12 cellular contexts compared by ENCODE assay signal in genomic region chr17:70110443-70110880, GRCh38. TPM values are rescaled to one million over a fixed set of nuclear protein-coding genes. Genes with fewer than 3 reads are reported as not detected.
A peak's percentile ranks its signal among the peaks of the same experiment; 100 is the strongest.
DNase-seq lines count a peak whose midpoint lies in the region; ATAC-seq and TF ChIP-seq lines count a peak whose summit lies in the region.
"Had no signal": no experiment of that assay in that cellular context is flagged by ENCODE, and none has a peak within 500 bp of the region (broad histone marks: within the 10 kb centered on the region; RNA-seq: fewer than 3 reads in every experiment).

No MANE protein-coding gene starts in this region.

- no peaks in the 10 kb centered on the region for H3K27me3 ChIP-seq in GM23338 (ENCODE audit: insufficient read depth)
- H3K27me3 ChIP-seq in WERI-Rb-1 (ENCODE audit: insufficient read depth, low read depth, severe bottlenecking): no peaks in the 10 kb centered on the region
- H3K27me3 ChIP-seq in gastroesophageal sphincter: no peaks in the 10 kb centered on the region
- no peaks in the 10 kb centered on the region for H3K27me3 ChIP-seq in dorsolateral prefrontal cortex
- H3K27me3 ChIP-seq: BLaER1, pancreas had no signal

- no peak for ATAC-seq in GM23338
- ATAC-seq in gastroesophageal sphincter: peak; percentile 57
- ATAC-seq: pancreas had no signal

- intact Hi-C loops in dorsolateral prefrontal cortex (cut with DNase I): no loop called here

- no peak for TF ChIP-seq CTCF in GM23338 (conservative IDR thresholded peaks at IDR 0.05; ENCODE audit: low read depth in 2 of 2)
- TF ChIP-seq CTCF in WERI-Rb-1 (IDR thresholded peaks at IDR 0.05; ENCODE audit: low read depth, low read length): no peak
- no peak for TF ChIP-seq CTCF in gastroesophageal sphincter (IDR thresholded peaks at IDR 0.05)
- no peak for TF ChIP-seq CTCF in retinal pigment epithelial cell (conservative IDR thresholded peaks at IDR 0.05; ENCODE audit: low read depth, low read length)
- TF ChIP-seq CTCF in dorsolateral prefrontal cortex (IDR thresholded peaks at IDR 0.05 in 54 of 56, conservative IDR thresholded peaks at IDR 0.05 in 2 of 56; ENCODE audit: low read depth in 1 of 56, partially characterized antibody in 56 of 56): no peak

- no peaks in the 10 kb centered on the region for H3K4me1 ChIP-seq in GM23338 (ENCODE audit: insufficient read depth)
- H3K4me1 ChIP-seq in gastroesophageal sphincter: peaks cover 0 to 37% (median 4%) of the 10 kb centered on the region in 3 donors
- H3K4me1 ChIP-seq: pancreas had no signal

- H3K79me2 ChIP-seq in GM23338 (replicated peaks; ENCODE audit: insufficient read depth): no peaks in the 10 kb centered on the region

- DNase-seq in GM23338 (ENCODE audit: low spot score): no peak
- peak; percentile 75 for DNase-seq in WERI-Rb-1
- peak; percentile 93 for DNase-seq in retinal pigment epithelial cell (ENCODE audit: low read depth)
- DNase-seq in DMS53 treated with DMSO at 0.1 percent for 48 hours (lab: John Stamatoyannopoulos, UW; ENCODE audit: unreplicated experiment): no peak
- DNase-seq in activated CD8-positive, alpha-beta memory T cell treated with anti-CD3 and anti-CD28 coated beads, Interleukin-2, amount 50 U/mL, for 48 hours: no peak
- DNase-seq in dorsolateral prefrontal cortex: no peak
- no peak for DNase-seq in activated gamma-delta T cell (lab: John Stamatoyannopoulos, UW)
- DNase-seq: activated naive CD8-positive, alpha-beta T cell treated with anti-CD3 and anti-CD28 coated beads for 36 hours; pancreas had no signal

- H3K4me3 ChIP-seq in GM23338: no peak overlapping the region
- H3K4me3 ChIP-seq in WERI-Rb-1 (ENCODE audit: low read depth, low read length): peak overlapping the region; percentile 32
- no peak overlapping the region for H3K4me3 ChIP-seq in gastroesophageal sphincter
- no peak overlapping the region for H3K4me3 ChIP-seq in retinal pigment epithelial cell (ENCODE audit: low read length)
- no peak overlapping the region for H3K4me3 ChIP-seq in dorsolateral prefrontal cortex
- H3K4me3 ChIP-seq: BLaER1, pancreas had no signal

- TF ChIP-seq POLR2A in gastroesophageal sphincter (IDR thresholded peaks at IDR 0.05): no peak

- no peaks in the 10 kb centered on the region for H4K20me1 ChIP-seq in GM23338 (replicated peaks; ENCODE audit: insufficient read depth)
- H4K20me1 ChIP-seq: BLaER1 had no signal

- H2AFZ ChIP-seq in GM23338: no peak overlapping the region

- H3K9me3 ChIP-seq in WERI-Rb-1 (ENCODE audit: severe bottlenecking): peaks cover 12% of the 10 kb centered on the region
- no peaks in the 10 kb centered on the region for H3K9me3 ChIP-seq in gastroesophageal sphincter
- H3K9me3 ChIP-seq: pancreas had no signal

- no peak overlapping the region for H3K4me3 Mint-ChIP-seq in GM23338
- H3K4me3 Mint-ChIP-seq: activated naive CD8-positive, alpha-beta T cell treated with anti-CD3 and anti-CD28 coated beads for 36 hours; stimulated activated naive CD8-positive, alpha-beta T cell treated with anti-CD3 and anti-CD28 coated beads, Interleukin-15, Interleukin-2, amounts not matched to agents 100 ng/mL and 50 ng/mL, for 24 hours had no signal

- no peak overlapping the region for H3K4me2 ChIP-seq in GM23338
- H3K4me2 ChIP-seq: BLaER1 had no signal

- no peaks in the 10 kb centered on the region for H3K27me3 Mint-ChIP-seq in GM23338 (ENCODE audit: insufficient read depth, low read depth, poor library complexity)

- TF ChIP-seq EP300 in gastroesophageal sphincter (IDR thresholded peaks at IDR 0.05): no peak

- 40 to 70% methylated on average over 1 to 5 of the region's 7 CpGs for WGBS in gastroesophageal sphincter (ENCODE audit: low coverage in 1 of 2), 2 donors

- H3K36me3 ChIP-seq in GM23338 (ENCODE audit: insufficient read depth): no peaks in the 10 kb centered on the region
- H3K36me3 ChIP-seq in WERI-Rb-1: no peaks in the 10 kb centered on the region
- H3K36me3 ChIP-seq in gastroesophageal sphincter: no peaks in the 10 kb centered on the region
- H3K36me3 ChIP-seq: pancreas had no signal

- H3K4me1 Mint-ChIP-seq in GM23338: no peaks in the 10 kb centered on the region
- H3K4me1 Mint-ChIP-seq: activated naive CD8-positive, alpha-beta T cell treated with anti-CD3 and anti-CD28 coated beads for 36 hours had no signal

- H3K27ac Mint-ChIP-seq in GM23338: 0 out of 2 replicates have a peak overlapping the region, but pooled peaks have one; percentile 1
- H3K27ac Mint-ChIP-seq: activated naive CD8-positive, alpha-beta T cell treated with anti-CD3 and anti-CD28 coated beads for 36 hours; stimulated activated naive CD8-positive, alpha-beta T cell treated with anti-CD3 and anti-CD28 coated beads, Interleukin-15, Interleukin-2, amounts not matched to agents 100 ng/mL and 50 ng/mL, for 24 hours had no signal

- no peaks in the 10 kb centered on the region for H3F3A ChIP-seq in GM23338 (replicated peaks; ENCODE audit: low read depth)

- H3K9me3 Mint-ChIP-seq in GM23338: no peaks in the 10 kb centered on the region
- H3K9me3 Mint-ChIP-seq: activated naive CD8-positive, alpha-beta T cell treated with anti-CD3 and anti-CD28 coated beads for 36 hours had no signal

- H3K36me3 Mint-ChIP-seq in GM23338 (ENCODE audit: low read depth): no peaks in the 10 kb centered on the region
- H3K36me3 Mint-ChIP-seq: activated naive CD8-positive, alpha-beta T cell treated with anti-CD3 and anti-CD28 coated beads for 36 hours had no signal

- H3K27ac ChIP-seq in GM23338 (ENCODE audit: low read depth) (no peak overlapping the region), WERI-Rb-1 (peak overlapping the region; percentile 73), gastroesophageal sphincter (peak overlapping the region in 2 of 4 donors; percentile 6 to 46), dorsolateral prefrontal cortex (peak overlapping the region in 3 of 59 donors; percentile 6 to 40 (median 38))
- H3K27ac ChIP-seq: BLaER1, pancreas had no signal

- H3K9me2 ChIP-seq in GM23338 (ENCODE audit: insufficient read depth): no peaks in the 10 kb centered on the region

TF ChIP-seq in GM23338, 12 proteins besides CTCF, POLR2A, EP300 and RAD21:
- no peak for TF ChIP-seq ZNF114 (CRISPR knock-in tag; IDR thresholded peaks at IDR 0.05)
- TF ChIP-seq POLR2AphosphoS5 (IDR thresholded peaks at IDR 0.05; ENCODE audit: low read depth): no peak

RNA-seq across cellular contexts. Expression of gene KCNJ16, which starts 35.4 kb away (rescaled TPM):
- total RNA-seq in GM23338 (2014; rRNA removed; shearing (Covaris generic)): not detected in 2 replicates
- polyA plus RNA-seq in GM23338 (2016; fragmentation: Nextera tagmentation; extraction: Ambion mirVana): not detected in 2 replicates
- total RNA-seq in gastroesophageal sphincter (under 1 TPM in 2 of 4 donors, not detected in 2; 0.54 to 0.96 TPM), dorsolateral prefrontal cortex (10 to 100 TPM in 60 of 120 experiments, 1 to 10 TPM in 60; 2.2 to 36.1 (median 10.0) TPM)
- total RNA-seq: activated naive CD8-positive, alpha-beta T cell treated with anti-CD3 and anti-CD28 coated beads for 36 hours had no signal

RNA-seq across cellular contexts. Expression of gene KCNJ2, which starts 58.9 kb away (rescaled TPM):
- 1.6 and 4.4 TPM in 2 replicates for total RNA-seq in GM23338 (2014; rRNA removed; shearing (Covaris generic))
- 1.7 and 2.1 TPM in 2 replicates for polyA plus RNA-seq in GM23338 (2016; fragmentation: Nextera tagmentation; extraction: Ambion mirVana)
- total RNA-seq in gastroesophageal sphincter (10 to 100 TPM in 1 of 4 donors, 1 to 10 TPM in 3; 2.8 to 11.3 (median 4.9) TPM), dorsolateral prefrontal cortex (10 to 100 TPM in 119 of 120 experiments, 1 to 10 TPM in 1; 7.8 to 66.9 (median 21.8) TPM)
- total RNA-seq: activated naive CD8-positive, alpha-beta T cell treated with anti-CD3 and anti-CD28 coated beads for 36 hours had no signal

Comparison
In these comparisons a context has a peak if more than half of its experiments do, and no peak if none do; other contexts are left out.
1. DNase-seq: peak in WERI-Rb-1 (single experiment) and retinal pigment epithelial cell (single experiment); none in GM23338 (single experiment), DMS53 treated with DMSO at 0.1 percent for 48 hours (single experiment), activated CD8-positive, alpha-beta memory T cell treated with anti-CD3 and anti-CD28 coated beads, Interleukin-2, amount 50 U/mL, for 48 hours (single experiment), dorsolateral prefrontal cortex (0 of 10) and activated gamma-delta T cell (single experiment).